10 cellular contexts compared by ENCODE assay signal in the genomic region with DNA sequence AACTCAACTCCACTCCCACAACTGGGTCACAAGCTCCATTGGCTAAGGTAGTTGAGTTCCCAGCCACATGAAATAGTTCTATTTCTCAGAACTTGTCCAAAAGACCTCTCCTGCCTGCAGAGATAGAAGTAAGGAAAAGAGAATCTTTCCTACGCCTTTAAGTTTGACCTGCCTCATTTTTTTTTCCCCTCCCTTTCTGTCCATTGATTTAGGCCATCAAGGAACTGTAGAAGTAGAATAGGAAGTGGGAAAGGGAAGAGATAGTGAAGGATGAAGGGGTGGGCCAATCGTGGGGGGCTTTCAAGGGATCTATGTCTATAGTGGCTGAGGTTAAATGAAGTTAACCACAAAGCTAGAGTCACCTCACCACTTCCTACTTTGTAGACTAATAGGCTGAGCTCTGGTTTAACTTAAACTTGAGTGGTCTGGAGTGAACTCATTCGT. TPM values are rescaled to one million over a fixed set of nuclear protein-coding genes. Genes with fewer than 3 reads are reported as not detected.
DNase-seq lines count a peak whose midpoint lies in the region; ATAC-seq and TF ChIP-seq lines count a peak whose summit lies in the region.
"Had no signal": no experiment of that assay in that cellular context is flagged by ENCODE, and none has a peak within 500 bp of the region (broad histone marks: within the 10 kb centered on the region; RNA-seq: fewer than 3 reads in every experiment).

No MANE protein-coding gene starts in this region.

- intact Hi-C loops in left ventricle myocardium superior (cut with micrococcal nuclease): no loop called here
- intact Hi-C loops in uterus (cut with DNase I; ENCODE audit: low total_unique reads): no loop called here

- peak overlapping the region; percentile 80 for H3K4me3 Mint-ChIP-seq in activated naive CD8-positive, alpha-beta T cell treated with anti-CD3 and anti-CD28 coated beads, Interleukin-2, amount 10 ng/mL, durations not matched to agents 7 days and 5 days

- TF ChIP-seq POLR2A in uterus (IDR thresholded peaks at IDR 0.05): no peak

- peaks cover 3% of the 10 kb centered on the region for H3K36me3 Mint-ChIP-seq in activated naive CD8-positive, alpha-beta T cell treated with anti-CD3 and anti-CD28 coated beads, Interleukin-2, amount 10 ng/mL, durations not matched to agents 7 days and 5 days

- peak overlapping the region; percentile 87 for H3K27ac Mint-ChIP-seq in activated naive CD8-positive, alpha-beta T cell treated with anti-CD3 and anti-CD28 coated beads, Interleukin-2, amount 10 ng/mL, durations not matched to agents 7 days and 5 days

- H3K4me3 ChIP-seq in GM12865 (ENCODE audit: low read depth, low read length) (no peak overlapping the region), uterus (no peak overlapping the region)
- H3K4me3 ChIP-seq: ovary had no signal

- ATAC-seq in GM21528 (IDR thresholded peaks at IDR 0.05; ENCODE audit: low FRiP score, unreplicated experiment): peak; percentile 59
- peak; percentile 92 for ATAC-seq in activated naive CD8-positive, alpha-beta T cell treated with anti-CD3 and anti-CD28 coated beads, Interleukin-2, amount 10 ng/mL, durations not matched to agents 7 days and 5 days (ENCODE audit: low read depth)
- ATAC-seq in left ventricle myocardium superior: no peak
- no peak for ATAC-seq in HG03342 (IDR thresholded peaks at IDR 0.05; ENCODE audit: unreplicated experiment)

- no peak for TF ChIP-seq CTCF in GM12865 (IDR thresholded peaks at IDR 0.05; ENCODE audit: insufficient read depth, low read depth, low read length, missing control alignments)
- TF ChIP-seq CTCF in uterus (IDR thresholded peaks at IDR 0.05): no peak

- no peak overlapping the region for H3K27ac ChIP-seq in uterus
- H3K27ac ChIP-seq: ovary had no signal

- no peaks in the 10 kb centered on the region for H3K9me3 ChIP-seq in uterus
- H3K9me3 ChIP-seq: ovary had no signal

- no peaks in the 10 kb centered on the region for H3K27me3 ChIP-seq in uterus
- H3K27me3 ChIP-seq: ovary had no signal

- H3K9me3 Mint-ChIP-seq in activated naive CD8-positive, alpha-beta T cell treated with anti-CD3 and anti-CD28 coated beads, Interleukin-2, amount 10 ng/mL, durations not matched to agents 7 days and 5 days: no peaks in the 10 kb centered on the region

- no peaks in the 10 kb centered on the region for H3K36me3 ChIP-seq in uterus
- H3K36me3 ChIP-seq: ovary had no signal

- no peaks in the 10 kb centered on the region for H3K27me3 Mint-ChIP-seq in activated naive CD8-positive, alpha-beta T cell treated with anti-CD3 and anti-CD28 coated beads, Interleukin-2, amount 10 ng/mL, durations not matched to agents 7 days and 5 days

- H3K4me1 Mint-ChIP-seq in activated naive CD8-positive, alpha-beta T cell treated with anti-CD3 and anti-CD28 coated beads, Interleukin-2, amount 10 ng/mL, durations not matched to agents 7 days and 5 days: peaks cover 22% of the 10 kb centered on the region

- POLR2A ChIA-PET in activated naive CD8-positive, alpha-beta T cell treated with anti-CD3 and anti-CD28 coated beads, Interleukin-2, amount 10 ng/mL, durations not matched to agents 7 days and 5 days (lab: Charles Lee): interaction anchor here (0.7 to 1.8 kb wide), 6 partner anchors 11 to 485 kb away, joined by 3 to 16 read pairs (median 4); partner anchors contain the start of gene EEA1

- H3K4me1 ChIP-seq in uterus: no peaks in the 10 kb centered on the region

- DNase-seq in GM12865 (ENCODE audit: low read depth): peak; percentile 29
- DNase-seq in HT1080 (ENCODE audit: low read depth): peak; percentile 54
- DNase-seq in activated naive CD8-positive, alpha-beta T cell treated with anti-CD3 and anti-CD28 coated beads, Interleukin-2, amount 10 ng/mL, durations not matched to agents 7 days and 5 days: no peak
- DNase-seq in left ventricle myocardium superior: no peak
- DNase-seq in NAMALWA (ENCODE audit: low spot score): no peak
- no peak for DNase-seq in uterus
- DNase-seq: DMS 273 treated with DMSO at 0.1 percent for 48 hours, ovary had no signal

RNA-seq across cellular contexts. Expression of gene NUDT4, which starts 13.8 kb away (rescaled TPM):
- 29.2 and 42.9 TPM in 2 replicates for total RNA-seq in HT1080 (2014; rRNA removed; shearing (Covaris generic))
- 48.1 and 55.2 TPM in 2 replicates for polyA plus RNA-seq in HT1080 (2015; cell fraction: cytosol; rRNA removed)
- polyA plus RNA-seq in HT1080 (2015; cell fraction: nucleus; rRNA removed): 26.3 and 32.2 TPM in 2 replicates
- 10 to 100 TPM; 62.0 to 62.6 TPM for total RNA-seq in activated naive CD8-positive, alpha-beta T cell treated with anti-CD3 and anti-CD28 coated beads, Interleukin-2, amount 10 ng/mL, durations not matched to agents 7 days and 5 days
- total RNA-seq in left ventricle myocardium superior (410 TPM), uterus (100 to 1,000 TPM in 1 of 4 donors, 10 to 100 TPM in 3; 15.1 to 107 (median 52.8) TPM)

Comparison
In these comparisons a context has a peak if more than half of its experiments do, and no peak if none do; other contexts are left out.
1. DNase-seq: peak in GM12865 (single experiment) and HT1080 (single experiment); none in activated naive CD8-positive, alpha-beta T cell treated with anti-CD3 and anti-CD28 coated beads, Interleukin-2, amount 10 ng/mL, durations not matched to agents 7 days and 5 days (single experiment), left ventricle myocardium superior (single experiment), NAMALWA (single experiment) and uterus (0 of 2).
2. ATAC-seq: peak in GM21528 (single experiment) and activated naive CD8-positive, alpha-beta T cell treated with anti-CD3 and anti-CD28 coated beads, Interleukin-2, amount 10 ng/mL, durations not matched to agents 7 days and 5 days (single experiment); none in left ventricle myocardium superior (single experiment) and HG03342 (single experiment).